Comparison of ENCODE assay signal across 8 cellular contexts in the genomic region with DNA sequence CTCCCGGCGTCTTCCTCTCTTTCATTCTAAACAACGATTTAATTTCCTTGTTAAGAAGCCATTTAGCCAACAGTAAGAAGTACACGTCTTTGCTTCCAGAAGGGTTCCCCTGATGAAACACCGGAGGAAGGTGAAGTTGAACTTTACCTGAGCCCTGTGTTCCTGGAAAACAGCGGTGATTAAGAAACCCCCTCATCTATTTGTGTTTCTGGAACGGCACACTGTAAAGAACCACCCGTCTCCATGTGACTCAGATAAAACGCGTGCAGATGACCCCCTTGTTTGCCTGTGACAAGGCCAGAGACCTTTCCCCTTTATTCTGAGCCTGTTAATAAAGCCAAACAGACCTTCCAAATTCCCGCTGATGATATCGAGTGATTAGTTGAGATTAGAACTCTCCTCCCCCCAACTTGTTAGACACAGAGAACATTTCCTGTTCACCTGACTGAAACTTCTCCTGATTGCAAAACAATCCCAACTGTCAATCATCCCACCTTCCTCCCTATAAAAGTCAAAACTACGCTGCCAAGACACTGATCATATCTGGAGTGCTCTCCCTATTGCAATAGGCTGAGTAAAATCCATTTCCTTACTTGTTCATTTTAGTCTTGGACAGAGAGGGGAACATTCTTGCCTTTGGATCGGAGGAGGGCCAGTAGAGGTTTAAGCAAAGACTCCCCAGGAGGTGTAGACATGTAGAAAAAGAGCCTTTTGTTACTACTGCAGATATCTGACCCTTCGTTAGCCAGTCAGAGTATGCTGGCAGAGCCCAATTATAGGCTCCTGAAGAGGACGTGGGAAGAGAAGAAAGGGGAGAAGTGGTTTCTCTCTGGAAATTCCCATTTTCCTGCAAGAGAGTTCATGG. TPM values are rescaled to one million over a fixed set of nuclear protein-coding genes. Genes with fewer than 3 reads are reported as not detected.
DNase-seq lines count a peak whose midpoint lies in the region; ATAC-seq and TF ChIP-seq lines count a peak whose summit lies in the region.

No MANE protein-coding gene starts in this region.

- intact Hi-C loops in Right ventricle myocardium inferior (cut with DNase I) (loop anchor here (10.0 kb wide), 1 partner anchor 148 kb away; a partner anchor contains a TSS), cardiac septum (cut with DNase I) (loop anchor here (1.0 to 5.0 kb wide), 3 partner anchors 12 to 330 kb away; a partner anchor contains a TSS)

- H3K4me3 ChIP-seq in epithelial cell of esophagus (ENCODE audit: low read length) (peak overlapping the region; percentile 92), neuron (ENCODE audit: low read length) (peak overlapping the region; percentile 73)

- in situ Hi-C loops in SK-MEL-5 (cut with HindIII; ENCODE audit: low pct_unique_long_range_greater_than_20kb, low sequenced_read_pairs): no loop called here

- DNase-seq in Right ventricle myocardium inferior (ENCODE audit: missing footprints) (no peak), cardiac septum (ENCODE audit: low spot score) (no peak), SK-MEL-5 (ENCODE audit: low read depth, low spot score) (peak; percentile 51), epithelial cell of esophagus (ENCODE audit: low read depth) (peak; percentile 88), UCSD-AML1 (lab: John Stamatoyannopoulos, UW; ENCODE audit: unreplicated experiment) (no peak), NAMALWA (ENCODE audit: low spot score) (no peak)

- peak; percentile 8 for ATAC-seq in Right ventricle myocardium inferior
- peak; percentile 6 for ATAC-seq in HG03095 (IDR thresholded peaks at IDR 0.05; ENCODE audit: unreplicated experiment)

- no peaks in the 10 kb centered on the region for H3K9me3 ChIP-seq in neuron (ENCODE audit: low read length)

- peaks cover 17% of the 10 kb centered on the region for H3K36me3 ChIP-seq in neuron (ENCODE audit: insufficient read depth, low read length)

- peaks cover 10% of the 10 kb centered on the region for H3K4me1 ChIP-seq in neuron (ENCODE audit: insufficient read depth, low read length)

- peak overlapping the region; percentile 76 for H2AFZ ChIP-seq in neuron (ENCODE audit: low read depth, low read length)

- H3K27me3 ChIP-seq in neuron (ENCODE audit: insufficient read depth, low read length): peaks cover 3% of the 10 kb centered on the region

- TF ChIP-seq CTCF in epithelial cell of esophagus (IDR thresholded peaks at IDR 0.05; ENCODE audit: insufficient read depth, low read depth, low read length, missing control alignments): peak; percentile 1

RNA-seq across cellular contexts. Expression of a gene that starts 0.9 kb away (rescaled TPM):
- total RNA-seq in Right ventricle myocardium inferior: 53.0 TPM
- 40.7 TPM for total RNA-seq in cardiac septum
- 35.9 and 43.1 TPM in 2 replicates for total RNA-seq in SK-MEL-5 (2014; rRNA removed; shearing (Covaris generic))
- 30.4 and 46.2 TPM in 2 replicates for polyA plus RNA-seq in SK-MEL-5 (2015; cell fraction: cytosol; rRNA removed)
- 31.5 and 47.5 TPM in 2 replicates for polyA plus RNA-seq in SK-MEL-5 (2015; cell fraction: nucleus; rRNA removed)

RNA-seq across cellular contexts. Expression of a gene that starts 8.3 kb away (rescaled TPM):
- total RNA-seq in Right ventricle myocardium inferior: 0.46 TPM
- total RNA-seq in cardiac septum: 0.78 TPM
- total RNA-seq in SK-MEL-5 (2014; rRNA removed; shearing (Covaris generic)): not detected in 2 replicates
- 0.05 TPM in 1 of 2 replicates, not detected in the other for polyA plus RNA-seq in SK-MEL-5 (2015; cell fraction: cytosol; rRNA removed)
- polyA plus RNA-seq in SK-MEL-5 (2015; cell fraction: nucleus; rRNA removed): 0.31 and 0.76 TPM in 2 replicates

Comparison
In these comparisons a context has a peak if more than half of its experiments do, and no peak if none do; other contexts are left out.
1. DNase-seq: peak in SK-MEL-5 (single experiment) and epithelial cell of esophagus (single experiment); none in Right ventricle myocardium inferior (single experiment), cardiac septum (single experiment), UCSD-AML1 (single experiment) and NAMALWA (single experiment).